32 cellular contexts compared by ENCODE assay signal in genomic region chr1:109885589-109885988, GRCh38. TPM values are rescaled to one million over a fixed set of nuclear protein-coding genes. Genes with fewer than 3 reads are reported as not detected.
A peak's percentile ranks its signal among the peaks of the same experiment; 100 is the strongest.
DNase-seq lines count a peak whose midpoint lies in the region; ATAC-seq and TF ChIP-seq lines count a peak whose summit lies in the region.
"Had no signal": no experiment of that assay in that cellular context is flagged by ENCODE, and none has a peak within 500 bp of the region (broad histone marks: within the 10 kb centered on the region; RNA-seq: fewer than 3 reads in every experiment).

No MANE protein-coding gene starts in this region.

- no peak overlapping the region for H3K4me3 ChIP-seq in BLaER1 treated with 17β-estradiol and CSF1 and Interleukin-3, amounts not matched to agents 10 nM and 100 nM
- no peak overlapping the region for H3K4me3 ChIP-seq in choroid plexus epithelial cell (ENCODE audit: low read depth, low read length)
- H3K4me3 ChIP-seq: BLaER1, gastrocnemius medialis, lung, thoracic aorta, uterus had no signal

- ATAC-seq in sciatic nerve = no peak
- ATAC-seq in HG03439 (IDR thresholded peaks at IDR 0.05; ENCODE audit: unreplicated experiment) = no peak
- ATAC-seq: activated CD4-positive, alpha-beta T cell treated with anti-CD3 and anti-CD28 coated beads for 36 hours; activated CD8-positive, alpha-beta T cell treated with anti-CD3 and anti-CD28 coated beads, Interleukin-2, amount 10 ng/mL, durations not matched to agents 7 days and 5 days; gastrocnemius medialis; stimulated activated naive CD8-positive, alpha-beta T cell treated with anti-CD3 and anti-CD28 coated beads, Interleukin-15, Interleukin-2, amounts not matched to agents 100 U/mL and 50 U/mL, for 24 hours had no signal

- H3K27ac Mint-ChIP-seq in IgD-negative memory B cell = peak overlapping the region in 2 of 3 donors; percentile 41 to 61
- H3K27ac Mint-ChIP-seq: activated CD4-positive, alpha-beta T cell treated with anti-CD3 and anti-CD28 coated beads for 36 hours; activated T-helper 2 cell treated with anti-CD3 and anti-CD28 coated beads, Interferon-gamma antibody, Interleukin-2, Interleukin-4, amounts not matched to agents 10 μg/mL and 5 μg/mL and 100 μg/mL, durations not matched to agents 14 hours and 24 hours and 36 hours had no signal

- H3K4me1 ChIP-seq in BLaER1 treated with 17β-estradiol and CSF1 and Interleukin-3, amounts not matched to agents 10 nM and 100 nM = peaks cover 20 to 61% (median 43%) of the 10 kb centered on the region in 10 experiments
- H3K4me1 ChIP-seq: Caco-2, parathyroid adenoma had no signal

- intact Hi-C loops in sciatic nerve (cut with DNase I) = no loop called here

- H3K9ac ChIP-seq in BLaER1 treated with 17β-estradiol and CSF1 and Interleukin-3, amounts not matched to agents 10 nM and 100 nM = no peak overlapping the region; a peak in 1 of 22 replicates
- H3K9ac ChIP-seq: BLaER1, parathyroid adenoma had no signal

- H3K4me2 ChIP-seq in BLaER1 treated with 17β-estradiol and CSF1 and Interleukin-3, amounts not matched to agents 10 nM and 100 nM = peak overlapping the region in 10 of 11 experiments; percentile 57 to 92 (median 82); a peak in 17 of 22 replicates

- no peaks in the 10 kb centered on the region for H3K9me3 ChIP-seq in BLaER1 treated with 17β-estradiol and CSF1 and Interleukin-3, amounts not matched to agents 10 nM and 100 nM (replicated peaks in 1 of 11)
- H3K9me3 ChIP-seq: BLaER1, Caco-2, gastrocnemius medialis, thoracic aorta, uterus had no signal

- no peaks in the 10 kb centered on the region for H4K20me1 ChIP-seq in BLaER1 treated with 17β-estradiol and CSF1 and Interleukin-3, amounts not matched to agents 10 nM and 100 nM
- H4K20me1 ChIP-seq: BLaER1 had no signal

- no peaks in the 10 kb centered on the region for H3K36me3 ChIP-seq in BLaER1 treated with 17β-estradiol and CSF1 and Interleukin-3, amounts not matched to agents 10 nM and 100 nM
- H3K36me3 ChIP-seq: BLaER1, gastrocnemius medialis, thoracic aorta, uterus had no signal

- no peaks in the 10 kb centered on the region for H3K27me3 ChIP-seq in BLaER1 treated with 17β-estradiol and CSF1 and Interleukin-3, amounts not matched to agents 10 nM and 100 nM
- H3K27me3 ChIP-seq: BLaER1, gastrocnemius medialis, uterus had no signal

- H3K27ac ChIP-seq in BLaER1 treated with 17β-estradiol and CSF1 and Interleukin-3, amounts not matched to agents 10 nM and 100 nM = peak overlapping the region in 8 of 11 experiments; percentile 57 to 81 (median 73); a peak in 15 of 22 replicates
- H3K27ac ChIP-seq: BLaER1, parathyroid adenoma, uterus, VCaP had no signal

- DNase-seq in choroid plexus epithelial cell (ENCODE audit: low read depth) = peak; percentile 51
- peak; percentile 51 for DNase-seq in sciatic nerve (ENCODE audit: low spot score)
- DNase-seq in effector CD4-positive, alpha-beta T cell = no peak
- DNase-seq in NCI-H2107 treated with DMSO at 0.1 percent for 48 hours (lab: John Stamatoyannopoulos, UW; ENCODE audit: unreplicated experiment) = no peak
- DNase-seq: ACHN; activated CD4-positive, alpha-beta T cell treated with anti-CD3 and anti-CD28 coated beads for 36 hours; activated CD8-positive, alpha-beta T cell treated with anti-CD3 and anti-CD28 coated beads, Interleukin-2, amount 10 ng/mL, durations not matched to agents 7 days and 5 days; activated naive CD4-positive, alpha-beta T cell treated with anti-CD3 and anti-CD28 coated beads, Interleukin-2, amount 50 U/mL, for 16 hours; Caco-2; DND-41; gastrocnemius medialis; kidney glomerular epithelial cell; NCI-H1417; NCI-H2081; NCI-H345; NCI-H69; SIG-M5; small intestine; stimulated activated naive CD8-positive, alpha-beta T cell treated with anti-CD3 and anti-CD28 coated beads, Interleukin-15, Interleukin-2, amounts not matched to agents 100 U/mL and 50 U/mL, for 24 hours; SW 1271; T-helper 9 cell; uterus had no signal

- peaks cover 2% of the 10 kb centered on the region for H3K27me3 Mint-ChIP-seq in IgD-negative memory B cell
- H3K27me3 Mint-ChIP-seq: activated CD4-positive, alpha-beta T cell treated with anti-CD3 and anti-CD28 coated beads for 36 hours had no signal

- TF ChIP-seq CTCF in choroid plexus epithelial cell (conservative IDR thresholded peaks at IDR 0.05; ENCODE audit: low read depth, low read length) = no peak

- peaks cover 0 to 2% (median 0%) of the 10 kb centered on the region in 3 donors for H3K9me3 Mint-ChIP-seq in IgD-negative memory B cell
- H3K9me3 Mint-ChIP-seq: activated T-helper 2 cell treated with anti-CD3 and anti-CD28 coated beads, Interferon-gamma antibody, Interleukin-2, Interleukin-4, amounts not matched to agents 10 μg/mL and 5 μg/mL and 100 μg/mL, durations not matched to agents 14 hours and 24 hours and 36 hours had no signal

- H3K4me1 Mint-ChIP-seq in IgD-negative memory B cell = peaks cover 29 to 38% (median 34%) of the 10 kb centered on the region in 3 donors

- H3K36me3 Mint-ChIP-seq in IgD-negative memory B cell = no peaks in the 10 kb centered on the region

- H3K4me3 Mint-ChIP-seq in IgD-negative memory B cell = no peak overlapping the region
- H3K4me3 Mint-ChIP-seq: activated CD4-positive, alpha-beta T cell treated with anti-CD3 and anti-CD28 coated beads for 36 hours; activated CD8-positive, alpha-beta T cell treated with anti-CD3 and anti-CD28 coated beads, Interleukin-2, amount 10 ng/mL, durations not matched to agents 7 days and 5 days; neural crest cell had no signal

RNA-seq across cellular contexts. Expression of gene CSF1, which starts 25.1 kb away (rescaled TPM):
- polyA plus RNA-seq in IgD-negative memory B cell = 0.18 TPM
- total RNA-seq in sciatic nerve = 61.2 TPM

Comparison
In these comparisons a context has a peak if more than half of its experiments do, and no peak if none do; other contexts are left out.
1. DNase-seq: peak in choroid plexus epithelial cell (single experiment) and sciatic nerve (single experiment); none in effector CD4-positive, alpha-beta T cell (single experiment) and NCI-H2107 treated with DMSO at 0.1 percent for 48 hours (single experiment).